ENCODE assay signal across 26 cellular contexts in the genomic region with DNA sequence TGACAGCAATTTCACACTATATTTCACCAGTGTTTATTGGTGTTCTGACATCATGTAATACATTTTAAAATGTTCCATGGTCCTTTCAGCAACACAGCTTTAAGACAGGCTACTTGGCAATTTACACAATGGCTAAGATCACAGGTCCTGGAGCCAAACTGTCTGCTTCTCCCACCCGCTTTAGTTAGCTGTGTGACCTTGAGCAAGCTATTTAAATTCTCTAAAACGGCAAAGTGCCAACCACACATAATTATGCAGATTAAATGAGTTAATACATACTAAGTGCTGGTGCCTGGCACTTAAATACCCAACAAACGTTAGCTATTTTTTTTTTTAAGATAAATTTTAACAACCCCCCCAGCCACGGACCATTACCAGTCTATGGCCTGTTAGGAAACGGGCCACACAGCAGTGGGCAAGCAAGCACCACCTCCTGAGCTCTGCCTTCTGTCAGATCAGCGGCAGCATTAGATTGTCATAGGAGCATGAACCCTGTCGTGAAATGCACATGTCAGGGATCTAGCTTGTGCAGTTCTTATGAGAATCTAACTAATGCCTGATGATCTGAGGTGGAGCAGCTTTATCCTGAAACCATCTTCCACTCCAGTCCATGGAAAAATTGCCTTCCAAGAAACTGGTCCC.
"Had no signal": no experiment of that assay in that cellular context is flagged by ENCODE, and none has a peak within 500 bp of the region (broad histone marks: within the 10 kb centered on the region; RNA-seq: fewer than 3 reads in every experiment).

No MANE protein-coding gene starts in this region.

- H3K4me1 Mint-ChIP-seq: activated CD4-positive, alpha-beta memory T cell treated with anti-CD3 and anti-CD28 coated beads, Interleukin-2, amount 10 ng/mL, durations not matched to agents 7 days and 5 days; activated naive CD4-positive, alpha-beta T cell treated with anti-CD3 and anti-CD28 coated beads, Interleukin-2, amount 10 ng/mL, durations not matched to agents 7 days and 5 days; activated naive CD8-positive, alpha-beta T cell treated with anti-CD3 and anti-CD28 coated beads, Interleukin-2, amount 50 U/mL, for 24 hours; central memory CD8-positive, alpha-beta T cell; memory B cell; neural progenitor cell; WTC11 had no signal

- DNase-seq: activated CD4-positive, alpha-beta memory T cell treated with anti-CD3 and anti-CD28 coated beads, Interleukin-2, amount 10 ng/mL, durations not matched to agents 7 days and 5 days; activated CD4-positive, alpha-beta T cell treated with anti-CD3 and anti-CD28 coated beads for 4 hours; activated CD8-positive, alpha-beta memory T cell treated with anti-CD3 and anti-CD28 coated beads, Interleukin-2, amount 10 ng/mL, durations not matched to agents 7 days and 5 days; activated effector memory CD4-positive, alpha-beta T cell treated with Interleukin-2 at 50 U/mL for 16 hours; activated naive CD4-positive, alpha-beta T cell treated with anti-CD3 and anti-CD28 coated beads, Interleukin-2, amount 10 ng/mL, durations not matched to agents 7 days and 5 days; activated naive CD8-positive, alpha-beta T cell treated with anti-CD3 and anti-CD28 coated beads, Interleukin-2, amount 50 U/mL, for 24 hours; activated T-cell treated with anti-CD3 and anti-CD28 coated beads, Interleukin-2, amount 50 U/mL, for 1 hour; anterior cingulate cortex; brain microvascular endothelial cell; effector CD8-positive, alpha-beta T cell; islet precursor cell; left lung; naive B cell; right lobe of liver; SK-N-SH; small intestine; stimulated activated CD4-positive, alpha-beta T cell treated with anti-CD3 and anti-CD28 coated beads, Interleukin-15, amount 100 ng/mL, for 24 hours; stimulated activated CD4-positive, alpha-beta T cell treated with anti-CD3 and anti-CD28 coated beads, Interleukin-2, amount 100 ng/mL, for 48 hours had no signal

- ATAC-seq: activated CD8-positive, alpha-beta memory T cell treated with anti-CD3 and anti-CD28 coated beads, Interleukin-2, amount 10 ng/mL, durations not matched to agents 7 days and 5 days; activated naive CD8-positive, alpha-beta T cell treated with anti-CD3 and anti-CD28 coated beads, Interleukin-2, amount 50 U/mL, for 24 hours; left lung; right lobe of liver; WTC11 had no signal

- H3K27ac Mint-ChIP-seq: activated CD4-positive, alpha-beta memory T cell treated with anti-CD3 and anti-CD28 coated beads, Interleukin-2, amount 10 ng/mL, durations not matched to agents 7 days and 5 days; activated CD8-positive, alpha-beta memory T cell treated with anti-CD3 and anti-CD28 coated beads, Interleukin-2, amount 10 ng/mL, durations not matched to agents 7 days and 5 days; activated naive CD4-positive, alpha-beta T cell treated with anti-CD3 and anti-CD28 coated beads, Interleukin-2, amount 10 ng/mL, durations not matched to agents 7 days and 5 days; activated naive CD8-positive, alpha-beta T cell treated with anti-CD3 and anti-CD28 coated beads, Interleukin-2, amount 50 U/mL, for 24 hours; memory B cell; neural progenitor cell; progenitor cell of endocrine pancreas; T-helper 2 cell treated with Interferon-gamma antibody and Interleukin-4, amounts not matched to agents 5 μg/mL and 100 μg/mL, for 36 hours; WTC11 had no signal

- H3K27me3 Mint-ChIP-seq: activated CD4-positive, alpha-beta memory T cell treated with anti-CD3 and anti-CD28 coated beads, Interleukin-2, amount 10 ng/mL, durations not matched to agents 7 days and 5 days; activated CD8-positive, alpha-beta memory T cell treated with anti-CD3 and anti-CD28 coated beads, Interleukin-2, amount 10 ng/mL, durations not matched to agents 7 days and 5 days; activated naive CD4-positive, alpha-beta T cell treated with anti-CD3 and anti-CD28 coated beads, Interleukin-2, amount 10 ng/mL, durations not matched to agents 7 days and 5 days; activated naive CD8-positive, alpha-beta T cell treated with anti-CD3 and anti-CD28 coated beads, Interleukin-2, amount 50 U/mL, for 24 hours; central memory CD8-positive, alpha-beta T cell; memory B cell; naive B cell; progenitor cell of endocrine pancreas had no signal

- H3K4me3 Mint-ChIP-seq: activated CD4-positive, alpha-beta memory T cell treated with anti-CD3 and anti-CD28 coated beads, Interleukin-2, amount 10 ng/mL, durations not matched to agents 7 days and 5 days; activated CD8-positive, alpha-beta memory T cell treated with anti-CD3 and anti-CD28 coated beads, Interleukin-2, amount 10 ng/mL, durations not matched to agents 7 days and 5 days; activated naive CD4-positive, alpha-beta T cell treated with anti-CD3 and anti-CD28 coated beads, Interleukin-2, amount 10 ng/mL, durations not matched to agents 7 days and 5 days; activated naive CD8-positive, alpha-beta T cell treated with anti-CD3 and anti-CD28 coated beads, Interleukin-2, amount 50 U/mL, for 24 hours; central memory CD8-positive, alpha-beta T cell; memory B cell; naive B cell; neural progenitor cell; T-helper 2 cell treated with Interferon-gamma antibody and Interleukin-4, amounts not matched to agents 5 μg/mL and 100 μg/mL, for 36 hours; WTC11 had no signal

- H3K9me3 Mint-ChIP-seq: activated CD4-positive, alpha-beta memory T cell treated with anti-CD3 and anti-CD28 coated beads, Interleukin-2, amount 10 ng/mL, durations not matched to agents 7 days and 5 days; activated naive CD4-positive, alpha-beta T cell treated with anti-CD3 and anti-CD28 coated beads, Interleukin-2, amount 10 ng/mL, durations not matched to agents 7 days and 5 days; activated naive CD8-positive, alpha-beta T cell treated with anti-CD3 and anti-CD28 coated beads, Interleukin-2, amount 50 U/mL, for 24 hours; central memory CD8-positive, alpha-beta T cell; memory B cell; naive B cell; neural progenitor cell; T-helper 2 cell treated with Interferon-gamma antibody and Interleukin-4, amounts not matched to agents 5 μg/mL and 100 μg/mL, for 36 hours; WTC11 had no signal

- H3K4me3 ChIP-seq: esophagus muscularis mucosa, left lung, neural progenitor cell, right lobe of liver, thoracic aorta had no signal
